20 cellular contexts compared by ENCODE assay signal in the genomic region with DNA sequence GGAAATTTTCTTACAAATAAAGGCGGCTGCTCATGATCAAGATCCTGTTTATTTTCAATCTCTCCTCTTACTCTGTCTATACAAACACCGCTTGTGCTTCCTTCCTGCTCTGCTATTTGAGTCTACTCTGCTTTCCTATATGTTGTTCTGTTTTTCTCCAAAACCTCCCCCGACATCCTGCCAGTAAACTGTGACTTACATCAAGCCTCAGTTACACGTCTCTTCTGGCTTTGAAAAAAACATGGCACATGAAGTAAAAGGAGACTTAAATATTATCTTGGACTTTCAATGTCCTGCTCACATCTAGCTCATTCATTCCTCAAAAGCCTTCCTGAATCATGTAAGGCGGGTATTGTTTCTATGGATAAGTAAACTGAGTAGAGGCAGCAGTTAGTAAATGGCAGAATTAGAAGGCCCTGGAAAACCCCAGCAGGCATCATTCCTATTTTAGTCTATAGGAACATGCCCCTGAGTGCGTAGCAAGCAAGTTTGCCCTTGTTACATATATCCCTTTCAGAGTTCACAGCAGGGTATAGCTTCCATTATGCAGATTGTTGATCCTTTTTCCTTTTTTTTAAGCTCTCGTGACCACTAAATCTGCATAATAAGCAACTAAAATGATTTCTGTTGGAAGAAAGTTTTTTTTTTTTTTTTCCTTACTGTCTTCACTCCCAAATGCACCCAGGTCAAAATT.
DNase-seq lines count a peak whose midpoint lies in the region; ATAC-seq, FAIRE-seq and TF ChIP-seq lines count a peak whose summit lies in the region.
"Had no signal": no experiment of that assay in that cellular context is flagged by ENCODE, and none has a peak within 500 bp of the region (broad histone marks: within the 10 kb centered on the region; RNA-seq: fewer than 3 reads in every experiment).

No MANE protein-coding gene starts in this region.

- H3K23ac ChIP-seq in H1 (ENCODE audit: insufficient read length) (no peak overlapping the region), mesenchymal stem cell (ENCODE audit: low read length in 2 of 2) (no peak overlapping the region)

- intact Hi-C loops in Caco-2 (cut with micrococcal nuclease; ENCODE audit: unreplicated experiment) = no loop called here

- H3K9ac ChIP-seq in H1 (replicated peaks in 1 of 4; ENCODE audit: extremely low read depth in 1 of 4, low read depth in 3 of 4, low read length in 3 of 4) = no peak overlapping the region
- H3K9ac ChIP-seq in mesenchymal stem cell (ENCODE audit: low read length) = peak overlapping the region; percentile 50

- no peaks in the 10 kb centered on the region for H4K20me1 ChIP-seq in H1 (replicated peaks in 1 of 2; ENCODE audit: control insufficient read depth in 1 of 2, insufficient read depth in 2 of 2, low read length in 2 of 2)

- H2BK12ac ChIP-seq in H1 (ENCODE audit: low read depth, low read length) (no peak overlapping the region), mesenchymal stem cell (ENCODE audit: low read length in 2 of 2) (no peak overlapping the region)

- POLR2A ChIA-PET in H1 (lab: Charles Lee; ENCODE audit: partially characterized antibody) (interaction anchor here (0.6 kb wide), 1 partner anchor 163 kb away, joined by 3 read pairs; no protein-coding TSS in a partner anchor), Caco-2 (lab: Charles Lee) (no interaction called here)

- TF ChIP-seq CTCF in H1 (IDR thresholded peaks at IDR 0.05; ENCODE audit: control extremely low read depth in 1 of 3, insufficient read depth in 1 of 3, low read depth in 1 of 3, low read length in 3 of 3) = no peak
- TF ChIP-seq CTCF in Caco-2 (IDR thresholded peaks at IDR 0.05; ENCODE audit: insufficient read depth in 1 of 2, low read depth in 1 of 2, low read length in 1 of 2, severe bottlenecking in 1 of 2, unreplicated experiment in 1 of 2) = no peak

- H2BK5ac ChIP-seq in H1 (ENCODE audit: low read depth, low read length) = no peak overlapping the region
- H2BK5ac ChIP-seq in mesenchymal stem cell (ENCODE audit: low read depth, low read length, poor library complexity, severe bottlenecking) = no peak overlapping the region

- H2BK120ac ChIP-seq in H1 (replicated peaks; ENCODE audit: low read depth, low read length) (no peak overlapping the region), mesenchymal stem cell (ENCODE audit: low read depth, low read length) (no peak overlapping the region)

- H4K8ac ChIP-seq in H1 (ENCODE audit: extremely low read depth, insufficient read depth, low read length) (no peak overlapping the region), mesenchymal stem cell (ENCODE audit: low read length) (no peak overlapping the region)

- ATAC-seq in HG02885 (IDR thresholded peaks at IDR 0.05; ENCODE audit: poor library complexity, unreplicated experiment) (peak; percentile 35), HG03039 (IDR thresholded peaks at IDR 0.05; ENCODE audit: unreplicated experiment) (no peak)
- no peak for ATAC-seq in stimulated activated effector memory CD8-positive, alpha-beta T cell treated with anti-CD3 and anti-CD28 coated beads, Interleukin-12 subunit alpha, Interleukin-12 subunit beta, amount 100 ng/mL, for 72 hours
- ATAC-seq: T-helper 17 cell had no signal

- no peaks in the 10 kb centered on the region for H3K27me3 Mint-ChIP-seq in Caco-2 (ENCODE audit: insufficient read depth, unreplicated experiment)

- H2AFZ ChIP-seq in H1 (ENCODE audit: low read length) (no peak overlapping the region), mesenchymal stem cell (ENCODE audit: low read depth, low read length) (no peak overlapping the region)

- no peaks in the 10 kb centered on the region for H3K4me1 Mint-ChIP-seq in stimulated activated effector memory CD8-positive, alpha-beta T cell treated with anti-CD3 and anti-CD28 coated beads, Interleukin-12 subunit alpha, Interleukin-12 subunit beta, amount 100 ng/mL, for 72 hours
- H3K4me1 Mint-ChIP-seq in Caco-2 (ENCODE audit: low read depth, unreplicated experiment) = no peaks in the 10 kb centered on the region
- H3K4me1 Mint-ChIP-seq: T-helper 17 cell had no signal

- H3K36me3 Mint-ChIP-seq in stimulated activated effector memory CD8-positive, alpha-beta T cell treated with anti-CD3 and anti-CD28 coated beads, Interleukin-12 subunit alpha, Interleukin-12 subunit beta, amount 100 ng/mL, for 72 hours = no peaks in the 10 kb centered on the region
- no peaks in the 10 kb centered on the region for H3K36me3 Mint-ChIP-seq in Caco-2 (ENCODE audit: insufficient read depth, unreplicated experiment)

- TF ChIP-seq POLR2A in H1 (IDR thresholded peaks at IDR 0.05; ENCODE audit: control extremely low read depth in 1 of 2, low read depth in 2 of 2, low read length in 2 of 2) = no peak

- TF ChIP-seq EP300 in H1 (IDR thresholded peaks at IDR 0.05; ENCODE audit: borderline replicate concordance in 1 of 2, low read depth in 2 of 2, low read length in 2 of 2) = 0 out of 3 replicates have a peak, but pooled peaks of 1 of the 2 experiments have one; percentile 35

- no peak overlapping the region for H3K18ac ChIP-seq in H1 (ENCODE audit: extremely low read depth, low read length)
- H3K18ac ChIP-seq in mesenchymal stem cell (ENCODE audit: low read depth in 1 of 2, low read length in 2 of 2) = peak overlapping the region in 1 of 2 experiments; percentile 75

- no peak overlapping the region for H3K27ac Mint-ChIP-seq in stimulated activated effector memory CD8-positive, alpha-beta T cell treated with anti-CD3 and anti-CD28 coated beads, Interleukin-12 subunit alpha, Interleukin-12 subunit beta, amount 100 ng/mL, for 72 hours
- no peak overlapping the region for H3K27ac Mint-ChIP-seq in Caco-2 (ENCODE audit: unreplicated experiment)
- H3K27ac Mint-ChIP-seq: T-helper 17 cell had no signal

- H3K27ac ChIP-seq in H1 (ENCODE audit: low read depth, low read length) (no peak overlapping the region), mesenchymal stem cell (ENCODE audit: low read length, poor library complexity, severe bottlenecking) (no peak overlapping the region)
- H3K27ac ChIP-seq: ovary, skin epidermis, thoracic aorta had no signal

- H2AK5ac ChIP-seq in H1 (ENCODE audit: low read depth, low read length) = no peak overlapping the region
- H2AK5ac ChIP-seq in mesenchymal stem cell (ENCODE audit: low read length, severe bottlenecking) = no peak overlapping the region

- no peak overlapping the region for H3K4ac ChIP-seq in H1 (replicated peaks; ENCODE audit: insufficient read length, low read depth, low read length)
- no peak overlapping the region for H3K4ac ChIP-seq in mesenchymal stem cell (ENCODE audit: low read depth in 1 of 2, low read length in 2 of 2)

- H3K4me3 Mint-ChIP-seq in stimulated activated effector memory CD8-positive, alpha-beta T cell treated with anti-CD3 and anti-CD28 coated beads, Interleukin-12 subunit alpha, Interleukin-12 subunit beta, amount 100 ng/mL, for 72 hours = no peak overlapping the region
- no peak overlapping the region for H3K4me3 Mint-ChIP-seq in Caco-2 (ENCODE audit: unreplicated experiment)
- H3K4me3 Mint-ChIP-seq: T-helper 17 cell had no signal

- H3K4me2 ChIP-seq in H1 (ENCODE audit: insufficient read depth in 1 of 2, low read depth in 2 of 2, low read length in 2 of 2) (peak overlapping the region; percentile 37 to 58; a peak in 3 of 4 replicates), mesenchymal stem cell (ENCODE audit: low read length, poor library complexity, severe bottlenecking) (no peak overlapping the region)

- CTCF ChIA-PET in H1 (lab: Charles Lee; ENCODE audit: partially characterized antibody) = no interaction called here
- CTCF ChIA-PET in Caco-2 (lab: Charles Lee) = no interaction called here

- H3K79me2 ChIP-seq in H1 (ENCODE audit: control insufficient read depth in 1 of 2, insufficient read depth in 2 of 2, low read length in 2 of 2) = no peaks in the 10 kb centered on the region

- no peak overlapping the region for H2BK20ac ChIP-seq in H1 (ENCODE audit: low read length)

- peaks cover 6 to 30% (median 23%) of the 10 kb centered on the region in 4 experiments; a peak in 6 of 7 replicates for H3K27me3 ChIP-seq in H1 (replicated peaks in 1 of 4; ENCODE audit: control insufficient read depth in 3 of 4, extremely low read depth in 1 of 4, insufficient read depth in 3 of 4, low read length in 3 of 4)
- H3K27me3 ChIP-seq in mesenchymal stem cell (ENCODE audit: control insufficient read depth in 1 of 2, insufficient read depth in 1 of 2, low read length in 2 of 2) = no peaks in the 10 kb centered on the region
- H3K27me3 ChIP-seq in Caco-2 (replicated peaks; ENCODE audit: control insufficient read depth, insufficient read depth, low read length) = no peaks in the 10 kb centered on the region
- H3K27me3 ChIP-seq: ovary had no signal

- BruUV-seq in Caco-2 (replicated peaks; lab: Mats Ljungman, UMichigan) = no TSS peak

- H3K36me3 ChIP-seq in H1 (ENCODE audit: control insufficient read depth in 2 of 4, insufficient read depth in 4 of 4, low read length in 3 of 4) = no peaks in the 10 kb centered on the region
- H3K36me3 ChIP-seq in mesenchymal stem cell (ENCODE audit: control insufficient read depth in 1 of 2, insufficient read depth in 2 of 2, low read depth in 1 of 2, low read length in 2 of 2) = no peaks in the 10 kb centered on the region
- H3K36me3 ChIP-seq in Caco-2 (ENCODE audit: control insufficient read depth, insufficient read depth, low read length) = no peaks in the 10 kb centered on the region
- H3K36me3 ChIP-seq: ovary, thoracic aorta had no signal

- no peak overlapping the region for H3K56ac ChIP-seq in H1 (replicated peaks; ENCODE audit: insufficient read length, low read depth, low read length)

- peak; percentile 37 for DNase-seq in DMS53 (lab: John Stamatoyannopoulos, UW)
- peak in 1 of 2 experiments; percentile 21 for DNase-seq in H1 (ENCODE audit: low read depth in 1 of 2, low spot score in 2 of 2)
- DNase-seq in mesenchymal stem cell = peak; percentile 83
- DNase-seq in AG08396 (ENCODE audit: low spot score) = no peak
- no peak for DNase-seq in stimulated activated effector memory CD8-positive, alpha-beta T cell treated with anti-CD3 and anti-CD28 coated beads, Interleukin-12 subunit alpha, Interleukin-12 subunit beta, amount 100 ng/mL, for 72 hours (ENCODE audit: low spot score in 2 of 2)
- no peak for DNase-seq in Caco-2
- DNase-seq: amygdala; DMS153; GOT3; kidney; NCI-H1436 treated with DMSO at 0.1 percent for 48 hours; NCI-H226; NK-92 treated with Interleukin-12 subunit alpha and Interleukin-12 subunit beta, amount 100 ng/mL, for 24 hours; ovary; stimulated activated CD4-positive, alpha-beta T cell treated with anti-CD3 and anti-CD28 coated beads, Interleukin-4, amount 100 ng/mL, for 4 hours; T-helper 17 cell had no signal

- H3K9me3 ChIP-seq in H1 (ENCODE audit: insufficient read depth in 2 of 2, low read depth in 1 of 2, low read length in 1 of 2) = peaks cover 3 to 4% of the 10 kb centered on the region in 2 experiments; a peak in 2 of 4 replicates
- peaks cover 14% of the 10 kb centered on the region for H3K9me3 ChIP-seq in mesenchymal stem cell (ENCODE audit: control insufficient read depth, low read length)
- peaks cover 6% of the 10 kb centered on the region; the same call in 1 of the 2 replicates for H3K9me3 ChIP-seq in Caco-2
- H3K9me3 ChIP-seq: ovary, thoracic aorta had no signal

- peak; percentile 82 for FAIRE-seq in H1 (lab: Jason Lieb, UNC)
- FAIRE-seq: kidney had no signal

- H2BK15ac ChIP-seq in H1 (ENCODE audit: low read length) = no peak overlapping the region
- H2BK15ac ChIP-seq in mesenchymal stem cell (ENCODE audit: low read depth, poor library complexity, severe bottlenecking) = no peak overlapping the region

- H4K91ac ChIP-seq in H1 (replicated peaks; ENCODE audit: insufficient read length, low read length) (no peak overlapping the region), mesenchymal stem cell (ENCODE audit: low read length) (no peak overlapping the region)

- H3K4me1 ChIP-seq in H1 (replicated peaks in 1 of 4; ENCODE audit: control insufficient read depth in 3 of 4, insufficient read depth in 4 of 4, low read length in 3 of 4) (peaks cover 0 to 12% (median 8%) of the 10 kb centered on the region in 4 experiments; a peak in 4 of 7 replicates), mesenchymal stem cell (ENCODE audit: control insufficient read depth, insufficient read depth, low read depth, low read length) (no peaks in the 10 kb centered on the region), Caco-2 (no peaks in the 10 kb centered on the region)

- 15% methylated on average over 7 of the region's 7 CpGs; no CpG with 5 or more reads in 1 of the 2 experiments for WGBS in H1 (ENCODE audit: extremely low coverage in 1 of 2, insufficient coverage in 1 of 2, insufficient read length in 1 of 2, insufficient replicate concordance in 2 of 2, low coverage in 1 of 2, low lambda C conversion rate in 2 of 2, missing lambda C conversion rate in 1 of 2), 2 experiments
- WGBS in mesenchymal stem cell = 10% methylated on average over 5 of the region's 7 CpGs

- no peaks in the 10 kb centered on the region for H3K79me1 ChIP-seq in H1 (ENCODE audit: low read depth, low read length)
- no peaks in the 10 kb centered on the region for H3K79me1 ChIP-seq in mesenchymal stem cell (replicated peaks; ENCODE audit: low read length, poor library complexity, severe bottlenecking)

- no peak overlapping the region for H4K5ac ChIP-seq in H1 (ENCODE audit: insufficient read length, low read depth, low read length)

- peak overlapping the region in 2 of 4 experiments; percentile 11 to 50; a peak in 2 of 8 replicates for H3K4me3 ChIP-seq in H1 (ENCODE audit: extremely low read depth in 1 of 4, insufficient read depth in 2 of 4, low read depth in 3 of 4, low read length in 4 of 4)
- no peak overlapping the region for H3K4me3 ChIP-seq in mesenchymal stem cell (ENCODE audit: insufficient read depth in 1 of 2, low read depth in 1 of 2, low read length in 2 of 2)
- no peak overlapping the region for H3K4me3 ChIP-seq in Caco-2 (ENCODE audit: low read depth, low read length)
- H3K4me3 ChIP-seq: ovary had no signal

- H3K23me2 ChIP-seq in H1 (ENCODE audit: low read depth, low read length) = peaks cover 1% of the 10 kb centered on the region

- no peak overlapping the region for H3K14ac ChIP-seq in H1 (ENCODE audit: insufficient read length)
- H3K14ac ChIP-seq in mesenchymal stem cell (ENCODE audit: low read length in 2 of 2) = no peak overlapping the region

- TF ChIP-seq RAD21 in H1 (IDR thresholded peaks at IDR 0.05 in 1 of 2, conservative IDR thresholded peaks at IDR 0.05 in 1 of 2; ENCODE audit: low read depth in 2 of 2, low read length in 2 of 2) = no peak

- peaks cover 8% of the 10 kb centered on the region for H3K9me3 Mint-ChIP-seq in stimulated activated effector memory CD8-positive, alpha-beta T cell treated with anti-CD3 and anti-CD28 coated beads, Interleukin-12 subunit alpha, Interleukin-12 subunit beta, amount 100 ng/mL, for 72 hours
- peaks cover 14% of the 10 kb centered on the region for H3K9me3 Mint-ChIP-seq in Caco-2 (ENCODE audit: unreplicated experiment)

Comparison
In these comparisons a context has a peak if more than half of its experiments do, and no peak if none do; other contexts are left out.
1. DNase-seq: peak in DMS53 (single experiment) and mesenchymal stem cell (single experiment); none in AG08396 (single experiment), stimulated activated effector memory CD8-positive, alpha-beta T cell treated with anti-CD3 and anti-CD28 coated beads, Interleukin-12 subunit alpha, Interleukin-12 subunit beta, amount 100 ng/mL, for 72 hours (0 of 2) and Caco-2 (0 of 2).